Comparison of ENCODE assay signal across 21 cellular contexts in the genomic region with DNA sequence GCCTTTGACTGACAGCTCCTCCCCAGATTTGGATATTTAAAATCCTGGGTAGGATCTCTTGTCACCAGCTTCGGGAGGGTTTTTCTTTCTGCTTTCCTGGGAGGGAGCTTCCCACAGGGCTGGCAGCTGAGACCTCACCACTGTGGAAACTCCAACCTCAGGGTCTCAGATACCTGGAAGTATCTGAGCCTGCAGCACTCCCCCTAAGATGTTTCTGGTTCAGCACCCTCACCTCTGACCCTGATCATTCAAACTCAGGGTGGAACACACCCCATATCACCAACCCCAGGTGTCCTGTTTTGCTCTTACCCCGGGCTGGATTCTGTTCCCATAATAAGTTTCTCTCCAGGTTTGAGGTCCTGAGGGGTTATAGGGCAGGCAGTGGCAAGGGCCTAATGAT. TPM values are rescaled to one million over a fixed set of nuclear protein-coding genes. Genes with fewer than 3 reads are reported as not detected.
DNase-seq lines count a peak whose midpoint lies in the region; ATAC-seq, FAIRE-seq and TF ChIP-seq lines count a peak whose summit lies in the region.
"Had no signal": no experiment of that assay in that cellular context is flagged by ENCODE, and none has a peak within 500 bp of the region (broad histone marks: within the 10 kb centered on the region; RNA-seq: fewer than 3 reads in every experiment).

No MANE protein-coding gene starts in this region.

- H3K36me3 ChIP-seq in KMS-11 (ENCODE audit: insufficient read depth) (no peaks in the 10 kb centered on the region), psoas muscle (ENCODE audit: insufficient read depth in 1 of 2, low read depth in 1 of 2) (peaks cover 0 to 21% of the 10 kb centered on the region in 2 donors)
- H3K36me3 ChIP-seq: ovary had no signal

- H3K4me3 ChIP-seq in KMS-11 (IDR thresholded peaks at IDR 0.05; ENCODE audit: insufficient read depth, low read depth, low read length) (no peak overlapping the region), astrocyte of the spinal cord (ENCODE audit: low read depth, low read length) (peak overlapping the region; percentile 42), psoas muscle (peak overlapping the region; percentile 87)
- H3K4me3 ChIP-seq: ovary had no signal

- DNase-seq in astrocyte of the spinal cord (ENCODE audit: low read depth, low spot score), result no peak
- peak; percentile 61 for DNase-seq in left kidney (ENCODE audit: low read depth, low spot score)
- DNase-seq in psoas muscle, result no peak
- no peak for DNase-seq in cortex of kidney (lab: John Stamatoyannopoulos, UW)
- no peak for DNase-seq in H54 (ENCODE audit: insufficient read length, low spot score)
- no peak for DNase-seq in GM19240 (ENCODE audit: insufficient read length, low spot score)
- DNase-seq: activated CD8-positive, alpha-beta memory T cell treated with anti-CD3 and anti-CD28 coated beads, Interleukin-2, amount 10 ng/mL, durations not matched to agents 7 days and 5 days; activated effector memory CD4-positive, alpha-beta T cell treated with Interleukin-2 at 50 U/mL for 16 hours; cerebellar nuclear complex; hypothalamus; kidney glomerular epithelial cell; NCI-H1417 treated with DMSO at 0.1 percent for 48 hours; NCI-H774; ovary; stimulated activated CD4-positive, alpha-beta T cell treated with anti-CD3 and anti-CD28 coated beads, Interleukin-2, amount 100 ng/mL, for 48 hours had no signal

- ATAC-seq in psoas muscle (no peak), GM19395 (IDR thresholded peaks at IDR 0.05; ENCODE audit: unreplicated experiment) (no peak)
- ATAC-seq: activated CD8-positive, alpha-beta memory T cell treated with anti-CD3 and anti-CD28 coated beads, Interleukin-2, amount 10 ng/mL, durations not matched to agents 7 days and 5 days; Panc1 had no signal

- no peaks in the 10 kb centered on the region for H4K20me1 ChIP-seq in KMS-11 (ENCODE audit: insufficient read depth)

- H3K9ac ChIP-seq in KMS-11, result peak overlapping the region; percentile 73; the same call in 1 of the 2 replicates

- H3K4me2 ChIP-seq in KMS-11, result peak overlapping the region; percentile 51

- H3K79me2 ChIP-seq in KMS-11 (ENCODE audit: insufficient read depth, low read depth), result peaks cover 15% of the 10 kb centered on the region; the same call in 1 of the 2 replicates

- WGBS in psoas muscle, 3 donors, result 57 to 63% (median 62%) methylated on average over 2 of the region's 2 CpGs

- FAIRE-seq in H54 (lab: Jason Lieb, UNC), result no peak
- FAIRE-seq: endometrium had no signal

- no peak overlapping the region for H2AFZ ChIP-seq in KMS-11 (ENCODE audit: low read depth)

- no peaks in the 10 kb centered on the region for H3K9me3 ChIP-seq in psoas muscle
- H3K9me3 ChIP-seq: ovary had no signal

- no peak overlapping the region for H3K27ac ChIP-seq in KMS-11
- no peak overlapping the region for H3K27ac ChIP-seq in psoas muscle
- H3K27ac ChIP-seq: ovary, skin epidermis had no signal

- TF ChIP-seq CTCF in KMS-11 (conservative IDR thresholded peaks at IDR 0.05; ENCODE audit: low read depth, low read length) (no peak), astrocyte of the spinal cord (IDR thresholded peaks at IDR 0.05; ENCODE audit: low read depth, low read length) (no peak), psoas muscle (IDR thresholded peaks at IDR 0.05) (no peak)

- no peak for TF ChIP-seq POLR2A in H54 (IDR thresholded peaks at IDR 0.05; ENCODE audit: low read depth, low read length)

- in situ Hi-C loops in astrocyte of the spinal cord (cut with HindIII; ENCODE audit: low sequenced_read_pairs), result no loop called here

- intact Hi-C loops in psoas muscle (cut with DNase I), result no loop called here

- H3K4me1 ChIP-seq in KMS-11 (ENCODE audit: low read depth, poor library complexity, severe bottlenecking) (no peaks in the 10 kb centered on the region), psoas muscle (peaks cover 20% of the 10 kb centered on the region)

- H3K27me3 ChIP-seq in KMS-11 (ENCODE audit: insufficient read depth, low read depth), result no peaks in the 10 kb centered on the region
- H3K27me3 ChIP-seq in psoas muscle (ENCODE audit: insufficient read depth in 3 of 3, low read length in 2 of 3), result peaks cover 0 to 6% (median 0%) of the 10 kb centered on the region in 3 donors
- H3K27me3 ChIP-seq: ovary had no signal

RNA-seq across cellular contexts. Expression of a gene that starts 1.9 kb away (rescaled TPM):
- total RNA-seq in psoas muscle, result 10 to 100 TPM; 16.6 to 31.4 (median 29.3) TPM
- 10 to 100 TPM; 27.3 to 50.8 (median 36.2) TPM for polyA plus RNA-seq in psoas muscle
- total RNA-seq: activated CD8-positive, alpha-beta memory T cell treated with anti-CD3 and anti-CD28 coated beads, Interleukin-2, amount 10 ng/mL, durations not matched to agents 7 days and 5 days; mesothelial cell of epicardium had no signal
